9 cellular contexts compared by ENCODE assay signal in the genomic region with DNA sequence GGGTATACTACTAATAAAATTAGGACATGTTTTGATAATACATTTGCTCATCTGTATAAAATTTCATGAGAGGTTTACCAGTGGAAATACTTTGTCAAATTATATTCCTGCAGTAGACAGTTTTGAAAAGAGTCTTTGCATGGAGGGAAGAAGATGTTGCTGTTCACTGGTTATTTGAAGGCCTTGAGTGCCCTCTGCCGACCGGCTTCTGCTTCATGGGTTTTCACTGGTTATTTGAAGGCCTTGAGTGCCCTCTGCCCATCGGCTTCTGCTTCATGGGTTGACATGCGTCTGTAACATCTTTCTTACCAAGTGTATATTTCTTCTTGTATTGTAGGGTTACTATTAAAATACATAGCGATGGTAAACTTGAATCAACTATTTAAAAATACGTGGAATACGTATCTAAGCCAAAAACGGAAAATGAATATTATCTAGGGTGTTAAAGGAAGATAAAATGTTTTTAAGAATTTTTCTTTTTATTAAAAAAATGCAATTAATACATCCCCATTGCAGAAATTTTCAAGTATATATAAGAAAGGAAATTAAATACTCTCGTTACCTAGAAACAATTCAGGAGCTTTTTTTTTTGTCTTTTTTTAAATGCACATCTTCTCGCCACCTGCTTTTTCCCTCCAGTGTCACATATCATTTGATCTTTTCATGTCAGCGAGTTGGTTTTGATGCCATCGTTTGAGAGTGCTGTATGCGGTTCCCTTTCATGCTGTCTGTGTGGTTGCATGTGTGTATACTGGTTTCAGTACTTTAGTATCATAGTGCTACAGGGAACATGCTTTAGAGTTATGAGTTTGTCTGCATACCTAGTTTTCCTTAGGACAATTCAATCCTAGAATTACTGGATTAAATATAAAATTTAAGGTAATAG.
DNase-seq lines count a peak whose midpoint lies in the region; ATAC-seq and TF ChIP-seq lines count a peak whose summit lies in the region.
"Had no signal": no experiment of that assay in that cellular context is flagged by ENCODE, and none has a peak within 500 bp of the region (broad histone marks: within the 10 kb centered on the region; RNA-seq: fewer than 3 reads in every experiment).

No MANE protein-coding gene starts in this region.

- intact Hi-C loops in activated T-helper 1 cell treated with anti-CD3 and anti-CD28 coated beads, Interleukin-12 subunit alpha, Interleukin-12 subunit beta, Interleukin-2, Interleukin-4 antibody, amounts not matched to agents 30 ng/mL and 10 ng/mL and 1 ng/mL, durations not matched to agents 14 hours and 24 hours and 36 hours (cut with micrococcal nuclease) = loop anchor here (1.0 to 2.0 kb wide), 7 partner anchors 7 to 812 kb away; a partner anchor contains a TSS
- intact Hi-C loops in tibial artery (cut with DNase I; ENCODE audit: low total_unique reads) = no loop called here

- no peak overlapping the region for H3K27ac ChIP-seq in tibial artery
- H3K27ac ChIP-seq: skin epidermis had no signal

- peak overlapping the region; percentile 79 for H3K27ac Mint-ChIP-seq in activated T-helper 1 cell treated with anti-CD3 and anti-CD28 coated beads, Interleukin-12 subunit alpha, Interleukin-12 subunit beta, Interleukin-2, Interleukin-4 antibody, amounts not matched to agents 30 ng/mL and 10 ng/mL and 1 ng/mL, durations not matched to agents 14 hours and 24 hours and 36 hours

- ATAC-seq in HG03378 (IDR thresholded peaks at IDR 0.05; ENCODE audit: unreplicated experiment) = peak; percentile 55
- no peak for ATAC-seq in omental fat pad (ENCODE audit: low FRiP score)

- H3K4me3 Mint-ChIP-seq in activated T-helper 1 cell treated with anti-CD3 and anti-CD28 coated beads, Interleukin-12 subunit alpha, Interleukin-12 subunit beta, Interleukin-2, Interleukin-4 antibody, amounts not matched to agents 30 ng/mL and 10 ng/mL and 1 ng/mL, durations not matched to agents 14 hours and 24 hours and 36 hours = peak overlapping the region; percentile 67

- no peaks in the 10 kb centered on the region for H3K27me3 Mint-ChIP-seq in activated T-helper 1 cell treated with anti-CD3 and anti-CD28 coated beads, Interleukin-12 subunit alpha, Interleukin-12 subunit beta, Interleukin-2, Interleukin-4 antibody, amounts not matched to agents 30 ng/mL and 10 ng/mL and 1 ng/mL, durations not matched to agents 14 hours and 24 hours and 36 hours (ENCODE audit: insufficient read depth)

- peaks cover 65% of the 10 kb centered on the region for H3K4me1 Mint-ChIP-seq in activated T-helper 1 cell treated with anti-CD3 and anti-CD28 coated beads, Interleukin-12 subunit alpha, Interleukin-12 subunit beta, Interleukin-2, Interleukin-4 antibody, amounts not matched to agents 30 ng/mL and 10 ng/mL and 1 ng/mL, durations not matched to agents 14 hours and 24 hours and 36 hours (ENCODE audit: low read depth)

- TF ChIP-seq CTCF in fibroblast of the aortic adventitia (IDR thresholded peaks at IDR 0.05; ENCODE audit: insufficient read depth, low read length) (peak; percentile 73), omental fat pad (IDR thresholded peaks at IDR 0.05) (peak in 1 of 3 donors; percentile 15), tibial artery (IDR thresholded peaks at IDR 0.05) (peak in 1 of 2 experiments; percentile 49)

- H3K36me3 ChIP-seq in tibial artery = peaks cover 58 to 65% (median 61%) of the 10 kb centered on the region in 3 donors

- DNase-seq in NCI-H146 (lab: John Stamatoyannopoulos, UW) (peak; percentile 36), NCI-H146 treated with DMSO at 0.1 percent for 48 hours (lab: John Stamatoyannopoulos, UW; ENCODE audit: unreplicated experiment) (no peak), OCI-M1 (lab: John Stamatoyannopoulos, UW) (peak; percentile 51), fibroblast of the aortic adventitia (ENCODE audit: low read depth) (peak; percentile 86), omental fat pad (ENCODE audit: low spot score) (peak; percentile 71), tibial artery (peak; percentile 74 to 75)
- DNase-seq in activated T-helper 1 cell treated with anti-CD3 and anti-CD28 coated beads, Interleukin-12 subunit alpha, Interleukin-12 subunit beta, Interleukin-2, Interleukin-4 antibody, amounts not matched to agents 30 ng/mL and 10 ng/mL and 1 ng/mL, durations not matched to agents 14 hours and 24 hours and 36 hours (ENCODE audit: low spot score) = peak; percentile 44

- H3K27me3 ChIP-seq in tibial artery = no peaks in the 10 kb centered on the region

- H3K4me1 ChIP-seq in tibial artery = no peaks in the 10 kb centered on the region

- H3K36me3 Mint-ChIP-seq in activated T-helper 1 cell treated with anti-CD3 and anti-CD28 coated beads, Interleukin-12 subunit alpha, Interleukin-12 subunit beta, Interleukin-2, Interleukin-4 antibody, amounts not matched to agents 30 ng/mL and 10 ng/mL and 1 ng/mL, durations not matched to agents 14 hours and 24 hours and 36 hours (ENCODE audit: low read depth) = peaks cover 55% of the 10 kb centered on the region

- H3K9me3 Mint-ChIP-seq in activated T-helper 1 cell treated with anti-CD3 and anti-CD28 coated beads, Interleukin-12 subunit alpha, Interleukin-12 subunit beta, Interleukin-2, Interleukin-4 antibody, amounts not matched to agents 30 ng/mL and 10 ng/mL and 1 ng/mL, durations not matched to agents 14 hours and 24 hours and 36 hours = no peaks in the 10 kb centered on the region

- no peak overlapping the region for H3K4me3 ChIP-seq in fibroblast of the aortic adventitia (ENCODE audit: low read depth, low read length)
- H3K4me3 ChIP-seq in tibial artery = no peak overlapping the region
- H3K4me3 ChIP-seq: skin epidermis had no signal

- no peaks in the 10 kb centered on the region for H3K9me3 ChIP-seq in tibial artery
